ENCODE assay signal across 4 cellular contexts in the genomic region with DNA sequence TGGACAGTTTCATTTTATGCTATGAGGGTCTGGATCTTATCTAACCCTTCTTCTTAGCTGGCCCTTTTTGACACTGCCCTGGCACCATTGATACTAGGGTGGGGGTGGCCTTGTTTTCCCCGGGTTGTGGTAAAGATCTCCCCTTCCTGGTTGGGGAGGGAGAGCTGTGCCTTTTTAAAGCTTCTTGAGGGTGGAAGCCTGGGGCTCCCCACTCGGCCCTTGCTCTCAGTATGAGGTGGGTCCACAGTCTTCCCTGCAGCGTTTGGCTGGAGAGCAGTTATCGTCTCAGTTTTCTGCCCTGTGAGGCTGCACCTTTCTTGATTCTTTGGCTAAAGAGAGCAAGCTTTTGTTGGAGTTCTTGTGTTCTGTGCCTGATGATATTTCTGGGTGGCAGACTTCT.
TF ChIP-seq lines count a peak whose summit lies in the region.

No MANE protein-coding gene starts in this region.

TF ChIP-seq in SK-N-SH treated with all-trans-retinoic acid at 6 μM for 48 hours, 23 proteins besides CTCF, POLR2A, EP300 and RAD21:
- TF ChIP-seq ZNF565 (CRISPR knock-in tag; conservative IDR thresholded peaks at IDR 0.05; ENCODE audit: low read depth) (no peak), OSR1 (CRISPR knock-in tag; IDR thresholded peaks at IDR 0.05) (no peak), PPARA (CRISPR knock-in tag; IDR thresholded peaks at IDR 0.05; ENCODE audit: borderline replicate concordance) (no peak), SNAI2 (CRISPR knock-in tag; IDR thresholded peaks at IDR 0.05) (no peak), POU6F1 (CRISPR knock-in tag; IDR thresholded peaks at IDR 0.05; ENCODE audit: borderline replicate concordance, low read depth) (no peak)

TF ChIP-seq in SK-N-SH, 30 proteins besides CTCF, POLR2A, EP300 and RAD21:
- no peak for TF ChIP-seq FOXJ3 (CRISPR knock-in tag; IDR thresholded peaks at IDR 0.05)
- TF ChIP-seq USF2 (IDR thresholded peaks at IDR 0.05; ENCODE audit: borderline replicate concordance, low read depth, low read length) = no peak
- no peak for TF ChIP-seq USF1 (IDR thresholded peaks at IDR 0.05; ENCODE audit: borderline replicate concordance, low read depth)
- TF ChIP-seq MAX (IDR thresholded peaks at IDR 0.05; ENCODE audit: low read depth) = no peak
- no peak for TF ChIP-seq IRF3 (IDR thresholded peaks at IDR 0.05; ENCODE audit: low read depth, low read length)
- no peak for TF ChIP-seq FOSL2 (IDR thresholded peaks at IDR 0.05; ENCODE audit: borderline replicate concordance, low read depth)

TF ChIP-seq in GM23338, 12 proteins besides CTCF, POLR2A, EP300 and RAD21:
- TF ChIP-seq ZNF462 (CRISPR knock-in tag; IDR thresholded peaks at IDR 0.05) = no peak
- TF ChIP-seq EZH2phosphoT487 (IDR thresholded peaks at IDR 0.05; ENCODE audit: unreplicated experiment) = no peak
- no peak for TF ChIP-seq POLR2AphosphoS5 (IDR thresholded peaks at IDR 0.05; ENCODE audit: low read depth)
- no peak for TF ChIP-seq ZNF331 (CRISPR knock-in tag; IDR thresholded peaks at IDR 0.05; ENCODE audit: low read depth)

TF ChIP-seq in H1, 55 proteins besides CTCF, POLR2A, EP300 and RAD21:
- TF ChIP-seq HDAC6 (IDR thresholded peaks at IDR 0.05; ENCODE audit: low read depth, low read length) (no peak), ASH2L (IDR thresholded peaks at IDR 0.05; ENCODE audit: low read length) (no peak), BRCA1 (IDR thresholded peaks at IDR 0.05; ENCODE audit: low read depth, low read length) (no peak), TBP (IDR thresholded peaks at IDR 0.05; ENCODE audit: low read depth, low read length) (no peak), POLR2AphosphoS5 (IDR thresholded peaks at IDR 0.05; ENCODE audit: low read depth, low read length) (no peak), JUND (IDR thresholded peaks at IDR 0.05; ENCODE audit: low read length) (no peak), JUN (IDR thresholded peaks at IDR 0.05; ENCODE audit: low read depth, low read length) (no peak), SIRT6 (IDR thresholded peaks at IDR 0.05; ENCODE audit: low read length) (no peak), KDM4A (IDR thresholded peaks at IDR 0.05; ENCODE audit: low read depth, low read length, severe bottlenecking) (no peak), CHD2 (IDR thresholded peaks at IDR 0.05; ENCODE audit: low read length) (no peak), SP4 (IDR thresholded peaks at IDR 0.05; ENCODE audit: low read length) (no peak), POU5F1 (IDR thresholded peaks at IDR 0.05; ENCODE audit: low read depth, low read length) (no peak)
TF ChIP-seq in H1: peak in this region for 0.
